In genomic region chr11:94653561-94653960, GRCh38 we compare ENCODE assay signal across 26 cellular contexts.
"Had no signal": no experiment of that assay in that cellular context is flagged by ENCODE, and none has a peak within 500 bp of the region (broad histone marks: within the 10 kb centered on the region; RNA-seq: fewer than 3 reads in every experiment).

No MANE protein-coding gene starts in this region.

- H3K9me3 ChIP-seq: adrenal gland, body of pancreas, Peyer's patch had no signal

- DNase-seq: activated CD4-positive, alpha-beta T cell treated with anti-CD3 and anti-CD28 coated beads for 4 hours; activated CD4-positive, CD25-positive, alpha-beta regulatory T cell; activated CD8-positive, alpha-beta memory T cell treated with anti-CD3 and anti-CD28 coated beads, Interleukin-2, amount 50 U/mL, for 4 hours; activated CD8-positive, alpha-beta T cell treated with anti-CD3 and anti-CD28 coated beads for 36 hours; activated gamma-delta T cell treated with Interleukin-2 at 50 U/mL for 16 hours; activated naive CD4-positive, alpha-beta T cell treated with anti-CD3 and anti-CD28 coated beads, Interleukin-2, amount 10 ng/mL, durations not matched to agents 7 days and 5 days; activated naive CD8-positive, alpha-beta T cell treated with anti-CD3 and anti-CD28 coated beads, Interleukin-2, amount 10 ng/mL, durations not matched to agents 7 days and 5 days; activated T-cell treated with anti-CD3 and anti-CD28 coated beads, Interleukin-2, amount 50 U/mL, for 72 hours; adrenal gland; aorta; body of pancreas; IMR-90; Kasumi-1; KBM-7; NCI-H146; NCI-H1930; NCI-H2171; NCI-H2227 treated with DMSO at 0.1 percent for 48 hours; NCI-H526; NCI-H774; OCI-M1; Peyer's patch; SHP77 had no signal

- H3K27me3 ChIP-seq: adrenal gland, body of pancreas, Peyer's patch had no signal

- H3K4me1 ChIP-seq: adrenal gland, Peyer's patch had no signal

- H3K36me3 ChIP-seq: adrenal gland, Peyer's patch had no signal

- H3K27ac ChIP-seq: adrenal gland, body of pancreas, Peyer's patch, RWPE1 had no signal

- ATAC-seq: activated CD8-positive, alpha-beta T cell treated with anti-CD3 and anti-CD28 coated beads for 36 hours; activated T-cell treated with anti-CD3 and anti-CD28 coated beads, Interleukin-2, amount 50 U/mL, for 72 hours; body of pancreas had no signal

- H3K4me3 ChIP-seq: adrenal gland, body of pancreas, Peyer's patch had no signal

- FAIRE-seq: bronchial epithelial cell, TTC549 had no signal
